ENCODE assay signal across 1 cellular context in the genomic region with DNA sequence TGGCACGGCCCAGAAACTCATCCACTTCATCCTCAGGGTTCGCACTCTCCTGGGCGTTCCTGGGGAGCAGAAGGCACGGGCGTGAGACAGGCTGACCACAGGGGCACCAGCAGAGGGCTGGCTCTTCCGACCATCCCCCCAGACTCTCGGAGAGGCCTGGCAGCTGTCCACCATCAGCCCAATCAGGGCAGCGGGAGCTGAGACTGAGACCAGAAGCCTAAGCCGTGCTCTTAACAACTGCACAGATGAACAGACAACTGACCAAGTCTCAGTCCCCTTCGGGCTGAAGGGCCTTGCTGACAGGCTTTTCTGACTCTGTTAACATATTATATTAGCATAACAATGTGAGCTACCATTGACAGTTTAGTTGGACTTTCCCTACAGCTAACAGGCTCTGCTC.
TF ChIP-seq lines count a peak whose summit lies in the region.

No MANE protein-coding gene starts in this region.

TF ChIP-seq in GM23338, 12 proteins besides CTCF, POLR2A, EP300 and RAD21 (continued from another document):
- TF ChIP-seq REST (IDR thresholded peaks at IDR 0.05; ENCODE audit: unreplicated experiment): no peak
- no peak for TF ChIP-seq EZH2 (IDR thresholded peaks at IDR 0.05; ENCODE audit: low read depth, unreplicated experiment)
- no peak for TF ChIP-seq CREB1 (CRISPR knock-in tag; IDR thresholded peaks at IDR 0.05; ENCODE audit: low read depth)
